ENCODE assay signal across 1 cellular context in the genomic region with DNA sequence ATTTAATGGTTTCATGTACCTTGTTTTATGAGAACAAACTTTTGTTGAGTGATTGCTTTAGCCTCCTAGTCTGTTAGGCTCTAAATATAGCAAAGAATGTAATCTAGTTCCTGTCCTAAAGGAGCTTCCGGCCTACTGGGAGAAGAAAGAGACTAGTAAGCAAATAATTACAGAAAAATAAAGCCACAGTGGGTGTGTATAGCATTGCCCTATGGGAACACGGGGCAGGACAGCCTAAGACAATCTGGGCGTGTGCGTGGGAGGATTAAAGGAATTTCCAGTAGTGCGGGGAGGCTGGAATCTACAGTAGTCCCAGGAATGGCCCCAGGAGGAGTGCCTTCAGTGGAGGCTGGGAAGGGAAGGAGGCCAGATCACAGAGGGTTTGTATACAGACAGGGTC.
TF ChIP-seq lines count a peak whose summit lies in the region.

No MANE protein-coding gene starts in this region.

TF ChIP-seq in liver, 16 proteins besides CTCF, POLR2A, EP300 and RAD21 (continued from another document):
- TF ChIP-seq, protein P1, sequence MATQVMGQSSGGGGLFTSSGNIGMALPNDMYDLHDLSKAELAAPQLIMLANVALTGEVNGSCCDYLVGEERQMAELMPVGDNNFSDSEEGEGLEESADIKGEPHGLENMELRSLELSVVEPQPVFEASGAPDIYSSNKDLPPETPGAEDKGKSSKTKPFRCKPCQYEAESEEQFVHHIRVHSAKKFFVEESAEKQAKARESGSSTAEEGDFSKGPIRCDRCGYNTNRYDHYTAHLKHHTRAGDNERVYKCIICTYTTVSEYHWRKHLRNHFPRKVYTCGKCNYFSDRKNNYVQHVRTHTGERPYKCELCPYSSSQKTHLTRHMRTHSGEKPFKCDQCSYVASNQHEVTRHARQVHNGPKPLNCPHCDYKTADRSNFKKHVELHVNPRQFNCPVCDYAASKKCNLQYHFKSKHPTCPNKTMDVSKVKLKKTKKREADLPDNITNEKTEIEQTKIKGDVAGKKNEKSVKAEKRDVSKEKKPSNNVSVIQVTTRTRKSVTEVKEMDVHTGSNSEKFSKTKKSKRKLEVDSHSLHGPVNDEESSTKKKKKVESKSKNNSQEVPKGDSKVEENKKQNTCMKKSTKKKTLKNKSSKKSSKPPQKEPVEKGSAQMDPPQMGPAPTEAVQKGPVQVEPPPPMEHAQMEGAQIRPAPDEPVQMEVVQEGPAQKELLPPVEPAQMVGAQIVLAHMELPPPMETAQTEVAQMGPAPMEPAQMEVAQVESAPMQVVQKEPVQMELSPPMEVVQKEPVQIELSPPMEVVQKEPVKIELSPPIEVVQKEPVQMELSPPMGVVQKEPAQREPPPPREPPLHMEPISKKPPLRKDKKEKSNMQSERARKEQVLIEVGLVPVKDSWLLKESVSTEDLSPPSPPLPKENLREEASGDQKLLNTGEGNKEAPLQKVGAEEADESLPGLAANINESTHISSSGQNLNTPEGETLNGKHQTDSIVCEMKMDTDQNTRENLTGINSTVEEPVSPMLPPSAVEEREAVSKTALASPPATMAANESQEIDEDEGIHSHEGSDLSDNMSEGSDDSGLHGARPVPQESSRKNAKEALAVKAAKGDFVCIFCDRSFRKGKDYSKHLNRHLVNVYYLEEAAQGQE (IDR thresholded peaks at IDR 0.05) = no peak
- TF ChIP-seq SP1 (IDR thresholded peaks at IDR 0.05) (peak; percentile 16), FOXA1 (IDR thresholded peaks at IDR 0.05) (no peak)
TF ChIP-seq in liver: peak in this region for 2.
